Comparison of ENCODE assay signal across 7 cellular contexts in the genomic region with DNA sequence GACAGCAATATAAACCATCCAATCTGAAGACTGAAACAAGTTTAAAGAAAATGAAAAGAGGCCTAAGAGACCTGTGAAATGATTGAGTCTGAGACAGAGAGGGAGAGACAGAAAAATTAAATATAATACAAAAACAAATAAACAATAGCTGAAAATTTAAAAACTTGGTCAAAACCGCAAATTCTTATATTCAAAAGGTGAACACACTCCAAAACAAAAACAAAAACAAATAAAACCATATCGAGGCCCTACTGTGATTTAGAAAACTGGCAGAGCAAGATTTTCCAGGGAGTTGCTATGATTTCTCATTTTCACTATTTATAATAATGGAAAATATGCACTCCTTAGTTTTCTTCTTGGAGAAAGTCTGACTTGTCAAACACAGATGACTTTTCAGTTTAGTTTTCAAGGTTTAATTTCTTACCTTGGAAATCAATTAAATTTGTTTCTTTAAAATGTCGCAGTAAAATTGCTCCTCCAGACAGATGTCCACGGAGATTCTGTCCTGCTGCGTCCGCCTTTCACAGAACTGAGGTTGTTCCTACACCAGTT.
DNase-seq lines count a peak whose midpoint lies in the region; TF ChIP-seq lines count a peak whose summit lies in the region.

No MANE protein-coding gene starts in this region.

- H3K27me3 Mint-ChIP-seq in glutamatergic neuron (ENCODE audit: unreplicated experiment): peaks cover 6% of the 10 kb centered on the region

- peak overlapping the region; percentile 60 for H3K4me3 ChIP-seq in HAP-1
- peak overlapping the region; percentile 93 for H3K4me3 ChIP-seq in WI38 (ENCODE audit: low read depth, low read length)
- peak overlapping the region; percentile 60 to 91 (median 80) for H3K4me3 ChIP-seq in skin epidermis

- H3K36me3 ChIP-seq in HAP-1 (replicated peaks): no peaks in the 10 kb centered on the region

- in situ Hi-C loops in HAP-1 (cut with MboI; ENCODE audit: low sequenced_read_pairs): no loop called here

- peak overlapping the region; percentile 93 for H3K27ac Mint-ChIP-seq in glutamatergic neuron (ENCODE audit: unreplicated experiment)

- peak overlapping the region; percentile 96 for H3K4me3 Mint-ChIP-seq in glutamatergic neuron (ENCODE audit: unreplicated experiment)

- peaks cover 2% of the 10 kb centered on the region for H3K4me1 Mint-ChIP-seq in glutamatergic neuron (ENCODE audit: low read depth, unreplicated experiment)

- no peaks in the 10 kb centered on the region for H3K27me3 ChIP-seq in HAP-1 (ENCODE audit: low read depth)

- TF ChIP-seq CTCF in WI38 (IDR thresholded peaks at IDR 0.05; ENCODE audit: low read depth, low read length) (no peak), glutamatergic neuron (IDR thresholded peaks at IDR 0.05; ENCODE audit: partially characterized antibody, unreplicated experiment) (no peak)

- no peak for DNase-seq in HAP-1 (ENCODE audit: low spot score in 2 of 2)
- no peak for DNase-seq in glutamatergic neuron
- DNase-seq in NCI-H1436 (lab: John Stamatoyannopoulos, UW): no peak
- DNase-seq in NCI-H1436 treated with DMSO at 0.1 percent for 48 hours (lab: John Stamatoyannopoulos, UW): no peak
- no peak for DNase-seq in NCI-H1105 treated with DMSO at 0.1 percent for 48 hours (lab: John Stamatoyannopoulos, UW)

- peak overlapping the region in 20 of 21 experiments; percentile 48 to 94 (median 88) for H3K27ac ChIP-seq in skin epidermis

- no peaks in the 10 kb centered on the region for H3K36me3 Mint-ChIP-seq in glutamatergic neuron (ENCODE audit: unreplicated experiment)

- no peaks in the 10 kb centered on the region for H3K4me1 ChIP-seq in HAP-1

- H3K9me3 ChIP-seq in HAP-1: no peaks in the 10 kb centered on the region

- H3K9me3 Mint-ChIP-seq in glutamatergic neuron (ENCODE audit: unreplicated experiment): peaks cover 11% of the 10 kb centered on the region
